In the genomic region with DNA sequence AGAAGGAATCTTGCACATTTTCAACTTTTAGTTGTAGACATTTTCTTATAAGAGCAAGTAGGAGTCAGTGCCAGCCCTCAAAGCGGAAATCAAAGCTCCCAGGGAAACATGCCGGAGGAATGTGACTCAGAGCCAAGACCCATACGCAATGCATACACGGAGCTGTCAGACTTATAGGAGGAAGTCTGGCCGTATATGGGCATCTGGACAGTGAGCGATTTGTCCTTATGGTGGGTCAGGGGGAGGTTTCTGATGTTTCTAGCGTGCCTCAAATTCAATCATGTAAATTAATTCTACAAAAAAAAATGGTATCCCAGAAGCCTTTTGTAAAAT, we compare ENCODE assay signal across 9 cellular contexts. TPM values are rescaled to one million over a fixed set of nuclear protein-coding genes. Genes with fewer than 3 reads are reported as not detected.
DNase-seq lines count a peak whose midpoint lies in the region; ATAC-seq and TF ChIP-seq lines count a peak whose summit lies in the region.
"Had no signal": no experiment of that assay in that cellular context is flagged by ENCODE, and none has a peak within 500 bp of the region (broad histone marks: within the 10 kb centered on the region; RNA-seq: fewer than 3 reads in every experiment).

No MANE protein-coding gene starts in this region.

- H3K27ac Mint-ChIP-seq in nephron progenitor cell, result peak overlapping the region; percentile 36
- H3K27ac Mint-ChIP-seq in activated T-helper 17 cell treated with anti-CD3 and anti-CD28 coated beads, Interleukin-2, amount 50 U/mL, for 72 hours, result no peak overlapping the region
- no peak overlapping the region for H3K27ac Mint-ChIP-seq in activated T-helper 2 cell treated with anti-CD3 and anti-CD28 coated beads, Interferon-gamma antibody, Interleukin-2, Interleukin-4, amounts not matched to agents 10 μg/mL and 5 μg/mL and 100 μg/mL, durations not matched to agents 14 hours and 24 hours and 36 hours

- no peak overlapping the region; the same call in 1 of the 2 replicates for H3K4me3 ChIP-seq in AG04449 (ENCODE audit: low read depth, low read length)

- peak overlapping the region; percentile 70 for H3K27ac ChIP-seq in epithelial cell of prostate

- TF ChIP-seq CTCF in AG04449 (IDR thresholded peaks at IDR 0.05; ENCODE audit: insufficient read depth, low read length, missing control alignments), result no peak
- TF ChIP-seq CTCF in nephron progenitor cell (IDR thresholded peaks at IDR 0.05), result no peak

- H3K9me3 Mint-ChIP-seq in nephron progenitor cell, result no peaks in the 10 kb centered on the region
- no peaks in the 10 kb centered on the region for H3K9me3 Mint-ChIP-seq in activated T-helper 17 cell treated with anti-CD3 and anti-CD28 coated beads, Interleukin-2, amount 50 U/mL, for 72 hours
- no peaks in the 10 kb centered on the region for H3K9me3 Mint-ChIP-seq in activated T-helper 2 cell treated with anti-CD3 and anti-CD28 coated beads, Interferon-gamma antibody, Interleukin-2, Interleukin-4, amounts not matched to agents 10 μg/mL and 5 μg/mL and 100 μg/mL, durations not matched to agents 14 hours and 24 hours and 36 hours

- H3K4me1 Mint-ChIP-seq in nephron progenitor cell, result peaks cover 47% of the 10 kb centered on the region
- H3K4me1 Mint-ChIP-seq in activated T-helper 17 cell treated with anti-CD3 and anti-CD28 coated beads, Interleukin-2, amount 50 U/mL, for 72 hours, result peaks cover 6% of the 10 kb centered on the region
- H3K4me1 Mint-ChIP-seq in activated T-helper 2 cell treated with anti-CD3 and anti-CD28 coated beads, Interferon-gamma antibody, Interleukin-2, Interleukin-4, amounts not matched to agents 10 μg/mL and 5 μg/mL and 100 μg/mL, durations not matched to agents 14 hours and 24 hours and 36 hours (ENCODE audit: low read depth), result peaks cover 5% of the 10 kb centered on the region

- H3K36me3 Mint-ChIP-seq in nephron progenitor cell (ENCODE audit: low read depth), result no peaks in the 10 kb centered on the region
- no peaks in the 10 kb centered on the region for H3K36me3 Mint-ChIP-seq in activated T-helper 17 cell treated with anti-CD3 and anti-CD28 coated beads, Interleukin-2, amount 50 U/mL, for 72 hours (ENCODE audit: low read depth)
- no peaks in the 10 kb centered on the region for H3K36me3 Mint-ChIP-seq in activated T-helper 2 cell treated with anti-CD3 and anti-CD28 coated beads, Interferon-gamma antibody, Interleukin-2, Interleukin-4, amounts not matched to agents 10 μg/mL and 5 μg/mL and 100 μg/mL, durations not matched to agents 14 hours and 24 hours and 36 hours (ENCODE audit: low read depth)

- POLR2A ChIA-PET in AG04449 (lab: Yijun Ruan, JAX), result interaction anchor here (0.6 to 1.4 kb wide), 5 partner anchors 25 to 227 kb away, joined by 3 to 14 read pairs (median 4); no protein-coding TSS in a partner anchor

- intact Hi-C loops in activated T-helper 2 cell treated with anti-CD3 and anti-CD28 coated beads, Interferon-gamma antibody, Interleukin-2, Interleukin-4, amounts not matched to agents 10 μg/mL and 5 μg/mL and 100 μg/mL, durations not matched to agents 14 hours and 24 hours and 36 hours (cut with micrococcal nuclease), result no loop called here

- CTCF ChIA-PET in AG04449 (lab: Yijun Ruan, JAX), result interaction anchor here (0.6 to 2.5 kb wide), 7 partner anchors 11 to 344 kb away, joined by 3 to 7 read pairs (median 3); no protein-coding TSS in a partner anchor

- peak; percentile 99 for DNase-seq in AG04449 (ENCODE audit: low read depth, low spot score)
- DNase-seq in NOMO-1 treated with dmso at 0.1 percent for 144 hours (lab: John Stamatoyannopoulos, UW; ENCODE audit: unreplicated experiment), result peak; percentile 23
- no peak for DNase-seq in epithelial cell of prostate (ENCODE audit: low read depth, low spot score)
- DNase-seq in nephron progenitor cell, result no peak
- no peak for DNase-seq in activated gamma-delta T cell treated with Interleukin-2 at 50 U/mL for 16 hours
- no peak for DNase-seq in SKM-1 treated with dmso at 0.1 percent for 144 hours (lab: John Stamatoyannopoulos, UW; ENCODE audit: unreplicated experiment)
- DNase-seq in activated T-helper 2 cell treated with anti-CD3 and anti-CD28 coated beads, Interferon-gamma antibody, Interleukin-2, Interleukin-4, amounts not matched to agents 10 μg/mL and 5 μg/mL and 100 μg/mL, durations not matched to agents 14 hours and 24 hours and 36 hours (ENCODE audit: low spot score), result no peak
- DNase-seq: H7 had no signal

- H3K27me3 Mint-ChIP-seq in nephron progenitor cell (ENCODE audit: low read depth, poor library complexity), result peaks cover 14% of the 10 kb centered on the region
- peaks cover 50% of the 10 kb centered on the region for H3K27me3 Mint-ChIP-seq in activated T-helper 17 cell treated with anti-CD3 and anti-CD28 coated beads, Interleukin-2, amount 50 U/mL, for 72 hours
- peaks cover 49% of the 10 kb centered on the region for H3K27me3 Mint-ChIP-seq in activated T-helper 2 cell treated with anti-CD3 and anti-CD28 coated beads, Interferon-gamma antibody, Interleukin-2, Interleukin-4, amounts not matched to agents 10 μg/mL and 5 μg/mL and 100 μg/mL, durations not matched to agents 14 hours and 24 hours and 36 hours (ENCODE audit: low read depth)

- no peak for ATAC-seq in activated T-helper 17 cell treated with anti-CD3 and anti-CD28 coated beads, Interleukin-2, amount 50 U/mL, for 72 hours (replicated peaks)

- H3K4me3 Mint-ChIP-seq in nephron progenitor cell, result no peak overlapping the region
- no peak overlapping the region for H3K4me3 Mint-ChIP-seq in activated T-helper 17 cell treated with anti-CD3 and anti-CD28 coated beads, Interleukin-2, amount 50 U/mL, for 72 hours
- H3K4me3 Mint-ChIP-seq in activated T-helper 2 cell treated with anti-CD3 and anti-CD28 coated beads, Interferon-gamma antibody, Interleukin-2, Interleukin-4, amounts not matched to agents 10 μg/mL and 5 μg/mL and 100 μg/mL, durations not matched to agents 14 hours and 24 hours and 36 hours (ENCODE audit: low read depth), result no peak overlapping the region

RNA-seq across cellular contexts. Expression of a gene that starts 3.6 kb away (rescaled TPM):
- not detected for total RNA-seq in activated T-helper 17 cell treated with anti-CD3 and anti-CD28 coated beads, Interleukin-2, amount 50 U/mL, for 72 hours
- total RNA-seq in activated T-helper 2 cell treated with anti-CD3 and anti-CD28 coated beads, Interferon-gamma antibody, Interleukin-2, Interleukin-4, amounts not matched to agents 10 μg/mL and 5 μg/mL and 100 μg/mL, durations not matched to agents 14 hours and 24 hours and 36 hours, result not detected in 2 replicates

Comparison
In these comparisons a context has a peak if more than half of its experiments do, and no peak if none do; other contexts are left out.
1. DNase-seq: peak in AG04449 (single experiment) and NOMO-1 treated with dmso at 0.1 percent for 144 hours (single experiment); none in epithelial cell of prostate (single experiment), nephron progenitor cell (single experiment), activated gamma-delta T cell treated with Interleukin-2 at 50 U/mL for 16 hours (single experiment), SKM-1 treated with dmso at 0.1 percent for 144 hours (single experiment) and activated T-helper 2 cell treated with anti-CD3 and anti-CD28 coated beads, Interferon-gamma antibody, Interleukin-2, Interleukin-4, amounts not matched to agents 10 μg/mL and 5 μg/mL and 100 μg/mL, durations not matched to agents 14 hours and 24 hours and 36 hours (single experiment).